ENCODE assay signal across 10 cellular contexts in genomic region chr17:64709481-64709880, GRCh38. TPM values are rescaled to one million over a fixed set of nuclear protein-coding genes. Genes with fewer than 3 reads are reported as not detected.
A peak's percentile ranks its signal among the peaks of the same experiment; 100 is the strongest.
DNase-seq lines count a peak whose midpoint lies in the region; ATAC-seq, FAIRE-seq and TF ChIP-seq lines count a peak whose summit lies in the region.
"Had no signal": no experiment of that assay in that cellular context is flagged by ENCODE, and none has a peak within 500 bp of the region (broad histone marks: within the 10 kb centered on the region; RNA-seq: fewer than 3 reads in every experiment).

No MANE protein-coding gene starts in this region.

- H3K27me3 Mint-ChIP-seq in mesothelial cell of epicardium (ENCODE audit: low read depth) = no peaks in the 10 kb centered on the region

- H3K4me1 ChIP-seq in A549 (peaks cover 46% of the 10 kb centered on the region), adrenal gland (replicated peaks in 1 of 2) (peaks cover 8 to 37% of the 10 kb centered on the region in 2 donors), kidney (ENCODE audit: control insufficient read depth in 1 of 2, insufficient read depth in 1 of 2, low read depth in 1 of 2, low read length in 2 of 2) (peaks cover 3 to 22% of the 10 kb centered on the region in 2 donors)

- H3K27ac ChIP-seq in A549 (peak overlapping the region; percentile 79 to 86; a peak in 5 of 6 replicates), HL-60 (replicated peaks) (peak overlapping the region; percentile 82), adrenal gland (peak overlapping the region in 4 of 5 donors; percentile 41 to 74 (median 66)), kidney (ENCODE audit: low read depth in 2 of 2, low read length in 2 of 2) (peak overlapping the region in 1 of 2 donors; percentile 41)

- no peak overlapping the region for H3K9ac ChIP-seq in kidney (ENCODE audit: low read length in 2 of 2)

- H3K36me3 Mint-ChIP-seq in mesothelial cell of epicardium = no peaks in the 10 kb centered on the region

- H3K4me3 Mint-ChIP-seq in mesothelial cell of epicardium = no peak overlapping the region
- H3K4me3 Mint-ChIP-seq: endodermal cell had no signal

- H3K4me3 ChIP-seq in A549 (no peak overlapping the region), HL-60 (replicated peaks; ENCODE audit: insufficient read depth, low read length) (no peak overlapping the region), adrenal gland (no peak overlapping the region), kidney (ENCODE audit: low read length in 2 of 2) (no peak overlapping the region)

- H3K27me3 ChIP-seq in HL-60 (ENCODE audit: insufficient read depth, poor library complexity, severe bottlenecking) (no peaks in the 10 kb centered on the region), adrenal gland (no peaks in the 10 kb centered on the region)

- H3K36me3 ChIP-seq in adrenal gland (replicated peaks in 1 of 2) (no peaks in the 10 kb centered on the region), kidney (ENCODE audit: control insufficient read depth in 1 of 2, insufficient read depth in 2 of 2, low read length in 2 of 2) (no peaks in the 10 kb centered on the region)

- peak overlapping the region; percentile 85 for H3K27ac Mint-ChIP-seq in mesothelial cell of epicardium
- H3K27ac Mint-ChIP-seq: endodermal cell had no signal

- POLR2A ChIA-PET in A549 (lab: Yijun Ruan, JAX) = no interaction called here

- no peak for ATAC-seq in A549
- no peak for ATAC-seq in HG03196 (IDR thresholded peaks at IDR 0.05; ENCODE audit: unreplicated experiment)

- no peak for TF ChIP-seq CTCF in A549 (IDR thresholded peaks at IDR 0.05)
- no peak for TF ChIP-seq CTCF in HL-60 (IDR thresholded peaks at IDR 0.05; ENCODE audit: insufficient read depth, low read length)
- TF ChIP-seq CTCF in adrenal gland (IDR thresholded peaks at IDR 0.05) = no peak
- no peak for TF ChIP-seq CTCF in mesothelial cell of epicardium (IDR thresholded peaks at IDR 0.05; ENCODE audit: unreplicated experiment)
- no peak for TF ChIP-seq CTCF in kidney (IDR thresholded peaks at IDR 0.05; ENCODE audit: borderline replicate concordance, extremely low read depth, insufficient read depth)

- DNase-seq in A549 (ENCODE audit: low read depth in 1 of 2, low spot score in 1 of 2) = no peak
- no peak for DNase-seq in HL-60 (ENCODE audit: low read depth in 1 of 2, low spot score in 1 of 2)
- DNase-seq in adrenal gland = no peak
- DNase-seq in mesothelial cell of epicardium (ENCODE audit: low spot score in 2 of 2, unreplicated experiment in 2 of 2) = no peak
- no peak for DNase-seq in kidney
- DNase-seq in cerebellum (ENCODE audit: low spot score) = no peak
- DNase-seq in T-helper 9 cell = no peak

- H3K9me3 ChIP-seq in A549 (no peaks in the 10 kb centered on the region), adrenal gland (replicated peaks in 1 of 3) (no peaks in the 10 kb centered on the region), kidney (ENCODE audit: control insufficient read depth in 1 of 2, low read length in 2 of 2) (no peaks in the 10 kb centered on the region)

- H3K4me2 ChIP-seq in A549 = no peak overlapping the region

- H3K9me3 Mint-ChIP-seq in mesothelial cell of epicardium = no peaks in the 10 kb centered on the region
- H3K9me3 Mint-ChIP-seq: endodermal cell had no signal

- CTCF ChIA-PET in A549 (lab: Yijun Ruan, JAX) = interaction anchor here (1.1 to 3.5 kb wide), 5 partner anchors 26 to 203 kb away, joined by 3 to 10 read pairs (median 4); partner anchors contain the start of genes CEP95 and DDX5

- TF ChIP-seq RAD21 in A549 (conservative IDR thresholded peaks at IDR 0.05 in 1 of 2, IDR thresholded peaks at IDR 0.05 in 1 of 2) = no peak

- FAIRE-seq in A549 (lab: Jason Lieb, UNC) (no peak), kidney (lab: Jason Lieb, UNC) (no peak)
- FAIRE-seq: GM18507 had no signal

- H3K4me1 Mint-ChIP-seq in mesothelial cell of epicardium = peaks cover 36% of the 10 kb centered on the region

- TF ChIP-seq POLR2A in A549 (IDR thresholded peaks at IDR 0.05; ENCODE audit: low read length) (no peak), adrenal gland (IDR thresholded peaks at IDR 0.05) (no peak)

- TF ChIP-seq EP300 in A549 (IDR thresholded peaks at IDR 0.05) = no peak

- 95% methylated on average over 4 of the region's 4 CpGs for WGBS in A549 (ENCODE audit: missing lambda C conversion rate)
- 51 to 66% (median 60%) methylated on average over 4 of the region's 4 CpGs for WGBS in adrenal gland, 4 donors

- intact Hi-C loops in adrenal gland (cut with DNase I) = no loop called here
- intact Hi-C loops in kidney (cut with DNase I) = no loop called here

TF ChIP-seq in A549, 52 proteins besides CTCF, POLR2A, EP300 and RAD21:
- TF ChIP-seq ESRRA (IDR thresholded peaks at IDR 0.05; ENCODE audit: borderline replicate concordance, low read length) = no peak
- no peak for TF ChIP-seq NPAS2 (CRISPR knock-in tag; IDR thresholded peaks at IDR 0.05; ENCODE audit: borderline replicate concordance)
- TF ChIP-seq RNF2 (IDR thresholded peaks at IDR 0.05; ENCODE audit: borderline replicate concordance, low read depth) = no peak
- TF ChIP-seq RFX5 (IDR thresholded peaks at IDR 0.05) = no peak
- TF ChIP-seq EHMT2 (IDR thresholded peaks at IDR 0.05; ENCODE audit: low read depth) = no peak
- TF ChIP-seq JUN (IDR thresholded peaks at IDR 0.05) = no peak
- no peak for TF ChIP-seq MAFK (IDR thresholded peaks at IDR 0.05; ENCODE audit: partially characterized antibody)
- TF ChIP-seq SMC3 (IDR thresholded peaks at IDR 0.05) = no peak
- no peak for TF ChIP-seq PBX3 (IDR thresholded peaks at IDR 0.05)

RNA-seq across cellular contexts. Expression of gene SMURF2, which starts 47.4 kb away (rescaled TPM):
- polyA plus RNA-seq in A549 (2011; rRNA removed) (26.3 and 29.1 TPM in 2 replicates), A549 (2017; fragmentation: RNase III; extraction: RNeasy Plus Mini Kit Qiagen cat#74134 plus additional on column Dnase treatment) (16.7 to 21.1 TPM (median 17.6 TPM) in 3 replicates), adrenal gland (10 to 100 TPM in 1 of 3 donors, 1 to 10 TPM in 2; 7.7 to 15.8 (median 7.9) TPM), kidney (ENCODE audit: insufficient read depth, low read depth, low replicate concordance) (7.2 TPM)
- polyA plus RNA-seq in A549 (2012; cell fraction: cytosol; rRNA removed) = 8.3 and 8.9 TPM in 2 replicates
- polyA plus RNA-seq in A549 (2012; cell fraction: nucleus; rRNA removed) = 7.0 and 11.0 TPM in 2 replicates
- polyA minus RNA-seq in A549 (2011; rRNA and poly(A)+ RNA removed) = 33.6 and 34.0 TPM in 2 replicates
- total RNA-seq in adrenal gland (10 to 100 TPM; 13.2 to 27.5 (median 16.6) TPM), mesothelial cell of epicardium (39.9 to 41.2 TPM (median 40.1 TPM) in 3 replicates), kidney (27.9 TPM), cerebellum (53.1 TPM)
